In genomic region chr6:82144852-82145332, GRCh38 we compare ENCODE assay signal across 8 cellular contexts.
A peak's percentile ranks its signal among the peaks of the same experiment; 100 is the strongest.
DNase-seq lines count a peak whose midpoint lies in the region; ATAC-seq and TF ChIP-seq lines count a peak whose summit lies in the region.

No MANE protein-coding gene starts in this region.

- H3K4me3 ChIP-seq in GM12865 (ENCODE audit: low read depth, low read length): no peak overlapping the region

- ATAC-seq in sciatic nerve: peak; percentile 91
- ATAC-seq in GM19455 (IDR thresholded peaks at IDR 0.05; ENCODE audit: unreplicated experiment): no peak

- DNase-seq in GM12865 (ENCODE audit: low read depth) (peak; percentile 5), SW480 (ENCODE audit: low spot score) (peak; percentile 54), glomerular visceral epithelial cell (ENCODE audit: extremely low spot score) (peak; percentile 84), sciatic nerve (ENCODE audit: low spot score) (no peak), NCI-H1105 (lab: John Stamatoyannopoulos, UW) (no peak), NOMO-1 treated with dmso at 0.1 percent for 144 hours (lab: John Stamatoyannopoulos, UW; ENCODE audit: unreplicated experiment) (no peak)
- DNase-seq in effector CD4-positive, alpha-beta T cell: no peak

- intact Hi-C loops in sciatic nerve (cut with DNase I): no loop called here

- no peak for TF ChIP-seq CTCF in GM12865 (IDR thresholded peaks at IDR 0.05; ENCODE audit: insufficient read depth, low read depth, low read length, missing control alignments)

Comparison
In these comparisons a context has a peak if more than half of its experiments do, and no peak if none do; other contexts are left out.
1. DNase-seq: peak in GM12865 (single experiment), SW480 (single experiment) and glomerular visceral epithelial cell (single experiment); none in sciatic nerve (single experiment), NCI-H1105 (single experiment), effector CD4-positive, alpha-beta T cell (single experiment) and NOMO-1 treated with dmso at 0.1 percent for 144 hours (single experiment).